In genomic region chr19:13060964-13061927, GRCh38 we compare ENCODE assay signal across 8 cellular contexts. TPM values are rescaled to one million over a fixed set of nuclear protein-coding genes. Genes with fewer than 3 reads are reported as not detected.
A peak's percentile ranks its signal among the peaks of the same experiment; 100 is the strongest.
DNase-seq lines count a peak whose midpoint lies in the region; ATAC-seq and TF ChIP-seq lines count a peak whose summit lies in the region.

No MANE protein-coding gene starts in this region.

- H3K27ac Mint-ChIP-seq in T-helper 17 cell, result peak overlapping the region; percentile 43

- 1% methylated on average over 40 of the region's 40 CpGs for WGBS in heart right ventricle, 2 donors
- 0 to 1% methylated on average over 34 to 40 of the region's 40 CpGs for WGBS in tibial nerve, 2 donors

- H3K36me3 ChIP-seq in heart right ventricle, result no peaks in the 10 kb centered on the region
- H3K36me3 ChIP-seq in tibial nerve, result no peaks in the 10 kb centered on the region

- TF ChIP-seq CTCF in heart right ventricle (IDR thresholded peaks at IDR 0.05), result peak; percentile 95 to 99 (median 98)
- peak; percentile 96 to 98 (median 98) for TF ChIP-seq CTCF in tibial nerve (IDR thresholded peaks at IDR 0.05)

- H3K4me3 ChIP-seq in heart right ventricle, result peak overlapping the region in 9 of 10 donors; percentile 33 to 56 (median 49)
- H3K4me3 ChIP-seq in tibial nerve, result peak overlapping the region; percentile 19 to 55 (median 32)

- H3K4me3 Mint-ChIP-seq in T-helper 17 cell, result peak overlapping the region; percentile 88

- DNase-seq in AG08395 (ENCODE audit: low spot score) (peak; percentile 80), NCI-H1417 (lab: John Stamatoyannopoulos, UW) (peak; percentile 72 to 86 (median 81)), T-helper 17 cell (peak; percentile 58 to 68 (median 65)), amniotic stem cell (lab: John Stamatoyannopoulos, UW) (peak; percentile 54), heart right ventricle (peak; percentile 89 to 91), pons (ENCODE audit: low spot score) (peak; percentile 88), tibial nerve (ENCODE audit: low spot score in 2 of 2) (peak; percentile 85 to 94)

- H3K36me3 Mint-ChIP-seq in T-helper 17 cell (ENCODE audit: low read depth), result no peaks in the 10 kb centered on the region

- H3K27me3 ChIP-seq in heart right ventricle, result no peaks in the 10 kb centered on the region
- H3K27me3 ChIP-seq in tibial nerve, result no peaks in the 10 kb centered on the region

- H3K27me3 Mint-ChIP-seq in T-helper 17 cell, result peaks cover 23% of the 10 kb centered on the region

- H3K4me1 Mint-ChIP-seq in T-helper 17 cell, result peaks cover 6% of the 10 kb centered on the region

- peak; percentile 64 for ATAC-seq in GM19397 (IDR thresholded peaks at IDR 0.05; ENCODE audit: unreplicated experiment)
- peak; percentile 97 for ATAC-seq in T-helper 17 cell
- ATAC-seq in heart right ventricle, result peak; percentile 70 to 87 (median 78)

- intact Hi-C loops in heart right ventricle (cut with DNase I), result loop anchor here in 9 of 10 donors (1.0 to 10.0 kb wide), 10 partner anchors 28 to 78 kb away; partner anchors contain the start of genes NFIX (in 3 of the 9) and LYL1 (in 1 of the 9)

- peak; percentile 31 to 70 for TF ChIP-seq EP300 in tibial nerve (IDR thresholded peaks at IDR 0.05)

- H3K27ac ChIP-seq in heart right ventricle, result peak overlapping the region; percentile 67 to 99 (median 96)
- H3K27ac ChIP-seq in tibial nerve, result peak overlapping the region; percentile 72 to 100 (median 86)

- H3K9me3 ChIP-seq in T-helper 17 cell (ENCODE audit: control insufficient read depth, low read length, poor library complexity, severe bottlenecking), result no peaks in the 10 kb centered on the region
- no peaks in the 10 kb centered on the region for H3K9me3 ChIP-seq in heart right ventricle
- H3K9me3 ChIP-seq in tibial nerve, result no peaks in the 10 kb centered on the region

- peaks cover 75 to 100% (median 100%) of the 10 kb centered on the region in 9 donors for H3K4me1 ChIP-seq in heart right ventricle
- H3K4me1 ChIP-seq in tibial nerve, result peaks cover 0 to 100% (median 89%) of the 10 kb centered on the region in 4 donors

- peak in 1 of 2 donors; percentile 15 for TF ChIP-seq POLR2A in tibial nerve (IDR thresholded peaks at IDR 0.05)

RNA-seq across cellular contexts. Expression of gene LYL1, which starts 41.4 kb away (rescaled TPM):
- total RNA-seq in T-helper 17 cell (10 to 100 TPM in 1 of 2 donors, 1 to 10 TPM in 1; 6.9 to 17.9 TPM), heart right ventricle (1 to 10 TPM; 3.4 to 9.9 (median 6.1) TPM), tibial nerve (10 to 100 TPM; 21.1 to 43.5 (median 25.8) TPM)
- polyA plus RNA-seq in heart right ventricle, result 10 to 100 TPM; 11.5 to 13.0 TPM

RNA-seq across cellular contexts. Expression of gene TRMT1, which starts 55.3 kb away (rescaled TPM):
- total RNA-seq in T-helper 17 cell, result 10 to 100 TPM; 60.3 to 72.3 TPM
- total RNA-seq in heart right ventricle, result 10 to 100 TPM; 10.5 to 22.4 (median 14.2) TPM
- 10 to 100 TPM; 33.1 to 54.0 TPM for polyA plus RNA-seq in heart right ventricle
- total RNA-seq in tibial nerve, result 10 to 100 TPM; 38.4 to 92.7 (median 49.2) TPM

RNA-seq across cellular contexts. Expression of gene NACC1, which starts 56.8 kb away (rescaled TPM):
- total RNA-seq in T-helper 17 cell (10 to 100 TPM; 23.1 to 26.4 TPM), heart right ventricle (10 to 100 TPM; 31.1 to 58.0 (median 35.1) TPM), tibial nerve (10 to 100 TPM; 15.3 to 37.1 (median 25.8) TPM)
- 10 to 100 TPM; 23.9 to 25.0 TPM for polyA plus RNA-seq in heart right ventricle

Comparison
In these comparisons a context has a peak if more than half of its experiments do, and no peak if none do; other contexts are left out.
1. Peak in every context shown above with its lines: DNase-seq, ATAC-seq, H3K4me3 ChIP-seq and H3K27ac ChIP-seq.